ENCODE assay signal across 11 cellular contexts in genomic region chr2:208915401-208915800, GRCh38.
"Had no signal": no experiment of that assay in that cellular context is flagged by ENCODE, and none has a peak within 500 bp of the region (broad histone marks: within the 10 kb centered on the region; RNA-seq: fewer than 3 reads in every experiment).

No MANE protein-coding gene starts in this region.

- ATAC-seq: GM23338, HCT116 had no signal

- H3K4me1 Mint-ChIP-seq: GM23338 had no signal

- H3K4me3 Mint-ChIP-seq: GM23338, H9, HFFc6 had no signal

- H3K27ac ChIP-seq: GM23248 had no signal

- H3K9ac ChIP-seq: GM23248 had no signal

- H3K4me2 ChIP-seq: GM23338 had no signal

- H3K27ac Mint-ChIP-seq: GM23338, H9, HFFc6 had no signal

- FAIRE-seq: H1, H54 had no signal

- H3K36me3 ChIP-seq: HAP-1 had no signal

- H3K4me3 ChIP-seq: GM23248, GM23338, HAP-1 had no signal

- H2AFZ ChIP-seq: GM23248, GM23338 had no signal

- H3K9me3 ChIP-seq: HAP-1 had no signal

- H3K4me1 ChIP-seq: HAP-1 had no signal

- DNase-seq: GM23248, GOT3, H7, H9, HCEC 1CT, HFFc6 had no signal
